In genomic region chr15:101641134-101641764, GRCh38 we compare ENCODE assay signal across 8 cellular contexts. TPM values are rescaled to one million over a fixed set of nuclear protein-coding genes. Genes with fewer than 3 reads are reported as not detected.
A peak's percentile ranks its signal among the peaks of the same experiment; 100 is the strongest.
DNase-seq lines count a peak whose midpoint lies in the region; ATAC-seq, FAIRE-seq and TF ChIP-seq lines count a peak whose summit lies in the region.

No MANE protein-coding gene starts in this region.

- peak overlapping the region in 1 of 2 donors; percentile 24 for H3K9ac ChIP-seq in liver (ENCODE audit: low read depth in 1 of 2, low read length in 2 of 2)

- H3K4me1 Mint-ChIP-seq in activated CD4-positive, alpha-beta T cell treated with anti-CD3 and anti-CD28 coated beads, Interleukin-2, amount 10 ng/mL, durations not matched to agents 7 days and 5 days = peaks cover 37% of the 10 kb centered on the region

- TF ChIP-seq RAD21 in liver (IDR thresholded peaks at IDR 0.05) = peak; percentile 97 to 98

- H3K9me3 Mint-ChIP-seq in activated CD4-positive, alpha-beta T cell treated with anti-CD3 and anti-CD28 coated beads, Interleukin-2, amount 10 ng/mL, durations not matched to agents 7 days and 5 days = no peaks in the 10 kb centered on the region

- H3K27ac ChIP-seq in coronary artery (peak overlapping the region in 1 of 2 donors; percentile 14), liver (ENCODE audit: low read depth in 1 of 2, low read length in 2 of 2) (peak overlapping the region in 1 of 2 donors; percentile 4)

- CTCF ChIA-PET in HEK293T (lab: Yijun Ruan, JAX) = interaction anchor here (0.5 to 3.6 kb wide), 28 partner anchors 9 to 601 kb away, joined by 3 to 33 read pairs (median 3); partner anchors contain the start of genes SNRPA1 and TM2D3
- CTCF ChIA-PET in activated CD4-positive, alpha-beta T cell treated with anti-CD3 and anti-CD28 coated beads, Interleukin-2, amount 10 ng/mL, durations not matched to agents 7 days and 5 days (lab: Charles Lee) = interaction anchor here (0.7 to 2.0 kb wide), 10 partner anchors 8 to 358 kb away, joined by 3 to 16 read pairs (median 4); partner anchors contain the start of genes SNRPA1 and TM2D3

- H3K9me3 ChIP-seq in liver (ENCODE audit: control insufficient read depth in 4 of 4, low read length in 3 of 4) = no peaks in the 10 kb centered on the region

- TF ChIP-seq CTCF in coronary artery (IDR thresholded peaks at IDR 0.05) = peak; percentile 77
- TF ChIP-seq CTCF in liver (IDR thresholded peaks at IDR 0.05; ENCODE audit: low read depth, low read length, missing input control) = peak; percentile 96

- no peaks in the 10 kb centered on the region for H3K27me3 Mint-ChIP-seq in activated CD4-positive, alpha-beta T cell treated with anti-CD3 and anti-CD28 coated beads, Interleukin-2, amount 10 ng/mL, durations not matched to agents 7 days and 5 days

- ATAC-seq in HG02981 (IDR thresholded peaks at IDR 0.05; ENCODE audit: unreplicated experiment) = no peak

- H3K4me3 Mint-ChIP-seq in activated CD4-positive, alpha-beta T cell treated with anti-CD3 and anti-CD28 coated beads, Interleukin-2, amount 10 ng/mL, durations not matched to agents 7 days and 5 days = no peak overlapping the region

- FAIRE-seq in G401.6 (lab: Jason Lieb, UNC) = peak; percentile 84

- peaks cover 44% of the 10 kb centered on the region for H3K36me3 Mint-ChIP-seq in activated CD4-positive, alpha-beta T cell treated with anti-CD3 and anti-CD28 coated beads, Interleukin-2, amount 10 ng/mL, durations not matched to agents 7 days and 5 days (ENCODE audit: low read depth)

- peak overlapping the region; percentile 93 for H3K27ac Mint-ChIP-seq in activated CD4-positive, alpha-beta T cell treated with anti-CD3 and anti-CD28 coated beads, Interleukin-2, amount 10 ng/mL, durations not matched to agents 7 days and 5 days

- 16% methylated on average over 7 of the region's 7 CpGs for WGBS in liver

- H3K36me3 ChIP-seq in liver (ENCODE audit: control insufficient read depth in 4 of 4, insufficient read depth in 3 of 4, low read depth in 1 of 4, low read length in 3 of 4) = peaks cover 6 to 37% (median 26%) of the 10 kb centered on the region in 4 donors

- H3K4me1 ChIP-seq in liver (ENCODE audit: control insufficient read depth in 4 of 4, insufficient read depth in 4 of 4, low read length in 3 of 4) = peaks cover 0 to 19% (median 5%) of the 10 kb centered on the region in 4 donors

- H3K4me3 ChIP-seq in coronary artery (no peak overlapping the region), liver (ENCODE audit: low read depth in 1 of 3, low read length in 3 of 3) (no peak overlapping the region)

- DNase-seq in HEK293T (ENCODE audit: extremely low spot score) (peak; percentile 79), NCI-H2227 (lab: John Stamatoyannopoulos, UW; ENCODE audit: unreplicated experiment) (peak; percentile 69), coronary artery (ENCODE audit: low spot score) (no peak)
- DNase-seq in activated CD4-positive, alpha-beta T cell treated with anti-CD3 and anti-CD28 coated beads, Interleukin-2, amount 10 ng/mL, durations not matched to agents 7 days and 5 days = peak; percentile 83
- DNase-seq in stimulated activated CD4-positive, alpha-beta T cell treated with anti-CD3 and anti-CD28 coated beads, TNF-alpha, amount 100 ng/mL, for 1 hour (ENCODE audit: low read depth in 3 of 3, low spot score in 1 of 3) = peak; percentile 42 to 60 (median 49)

- POLR2A ChIA-PET in HEK293T (lab: Yijun Ruan, JAX) = interaction anchor here (2.3 to 2.5 kb wide), 2 partner anchors 11 to 346 kb away, joined by 11 to 15 read pairs; partner anchors contain the start of genes SNRPA1 and TM2D3
- POLR2A ChIA-PET in activated CD4-positive, alpha-beta T cell treated with anti-CD3 and anti-CD28 coated beads, Interleukin-2, amount 10 ng/mL, durations not matched to agents 7 days and 5 days (lab: Charles Lee) = no interaction called here

- no peaks in the 10 kb centered on the region for H3K27me3 ChIP-seq in liver (ENCODE audit: control insufficient read depth in 4 of 4, insufficient read depth in 4 of 4, low read length in 3 of 4)

TF ChIP-seq in HEK293T, 16 proteins besides CTCF, POLR2A, EP300 and RAD21:
- TF ChIP-seq FOXA1 (IDR thresholded peaks at IDR 0.05) (no peak), FOXM1 (IDR thresholded peaks at IDR 0.05; ENCODE audit: borderline replicate concordance) (no peak), BHLHE40 (IDR thresholded peaks at IDR 0.05; ENCODE audit: borderline replicate concordance) (no peak), ZNF384 (IDR thresholded peaks at IDR 0.05) (peak; percentile 95)
- TF ChIP-seq, protein P1, sequence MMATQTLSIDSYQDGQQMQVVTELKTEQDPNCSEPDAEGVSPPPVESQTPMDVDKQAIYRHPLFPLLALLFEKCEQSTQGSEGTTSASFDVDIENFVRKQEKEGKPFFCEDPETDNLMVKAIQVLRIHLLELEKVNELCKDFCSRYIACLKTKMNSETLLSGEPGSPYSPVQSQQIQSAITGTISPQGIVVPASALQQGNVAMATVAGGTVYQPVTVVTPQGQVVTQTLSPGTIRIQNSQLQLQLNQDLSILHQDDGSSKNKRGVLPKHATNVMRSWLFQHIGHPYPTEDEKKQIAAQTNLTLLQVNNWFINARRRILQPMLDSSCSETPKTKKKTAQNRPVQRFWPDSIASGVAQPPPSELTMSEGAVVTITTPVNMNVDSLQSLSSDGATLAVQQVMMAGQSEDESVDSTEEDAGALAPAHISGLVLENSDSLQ (IDR thresholded peaks at IDR 0.05) = peak; percentile 96

TF ChIP-seq in liver, 16 proteins besides CTCF, POLR2A, EP300 and RAD21:
- peak; percentile 14 for TF ChIP-seq ZBTB33 (IDR thresholded peaks at IDR 0.05)
- no peak for TF ChIP-seq SP1 (IDR thresholded peaks at IDR 0.05)
- TF ChIP-seq ATF3 (IDR thresholded peaks at IDR 0.05) = peak; percentile 9
- TF ChIP-seq RXRA (IDR thresholded peaks at IDR 0.05) = peak in 1 of 2 donors; percentile 10

RNA-seq across cellular contexts. Expression of gene TM2D3, which starts 10.9 kb away (rescaled TPM):
- 10 to 100 TPM; 43.5 to 54.8 TPM for total RNA-seq in activated CD4-positive, alpha-beta T cell treated with anti-CD3 and anti-CD28 coated beads, Interleukin-2, amount 10 ng/mL, durations not matched to agents 7 days and 5 days
- total RNA-seq in liver = 10 to 100 TPM; 22.0 to 32.6 TPM
- polyA plus RNA-seq in liver = 10 to 100 TPM; 43.2 to 44.1 TPM
